ENCODE assay signal across 8 cellular contexts in the genomic region with DNA sequence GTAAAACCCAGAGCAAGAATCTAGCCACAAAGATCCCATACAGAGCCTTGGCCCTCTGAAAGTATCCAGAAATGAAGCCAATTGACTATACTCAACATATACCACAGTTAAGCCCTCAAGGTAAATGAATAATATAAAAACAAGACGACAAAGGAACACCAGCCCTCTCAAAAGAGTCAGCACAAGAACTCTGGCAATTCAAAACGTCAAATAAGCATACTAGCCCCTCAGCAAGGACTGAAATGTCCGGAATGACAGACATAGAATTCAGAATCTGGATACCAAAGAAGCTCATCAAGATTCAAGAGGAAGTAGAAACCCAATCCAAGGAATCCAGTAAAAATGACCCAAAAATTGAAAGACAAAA. TPM values are rescaled to one million over a fixed set of nuclear protein-coding genes. Genes with fewer than 3 reads are reported as not detected.
DNase-seq lines count a peak whose midpoint lies in the region; ATAC-seq and TF ChIP-seq lines count a peak whose summit lies in the region.

No MANE protein-coding gene starts in this region.

- H3K4me3 ChIP-seq in liver (ENCODE audit: low read depth in 1 of 3, low read length in 3 of 3) (no peak overlapping the region), testis (peak overlapping the region in 1 of 2 donors; percentile 64)

- TF ChIP-seq POLR2A in testis (IDR thresholded peaks at IDR 0.05) = no peak

- H3K4me3 Mint-ChIP-seq in activated CD4-positive, alpha-beta T cell treated with anti-CD3 and anti-CD28 coated beads, Interleukin-2, amount 10 ng/mL, durations not matched to agents 24 days and 14 days = peak overlapping the region; percentile 96
- peak overlapping the region; percentile 94 for H3K4me3 Mint-ChIP-seq in activated T-helper 17 cell treated with anti-CD3 and anti-CD28 coated beads, Interleukin-2, amount 50 U/mL, for 72 hours

- 14% methylated on average over 3 of the region's 3 CpGs for WGBS in liver
- 8 to 12% methylated on average over 3 of the region's 3 CpGs for WGBS in testis, 2 donors

- H3K9ac ChIP-seq in liver (ENCODE audit: low read depth in 1 of 2, low read length in 2 of 2) = peak overlapping the region; percentile 23 to 65

- no peak for TF ChIP-seq RAD21 in liver (IDR thresholded peaks at IDR 0.05)

- peak overlapping the region; percentile 99 for H3K27ac Mint-ChIP-seq in activated CD4-positive, alpha-beta T cell treated with anti-CD3 and anti-CD28 coated beads, Interleukin-2, amount 10 ng/mL, durations not matched to agents 24 days and 14 days
- H3K27ac Mint-ChIP-seq in activated T-helper 17 cell treated with anti-CD3 and anti-CD28 coated beads, Interleukin-2, amount 50 U/mL, for 72 hours = peak overlapping the region; percentile 94

- peaks cover 39% of the 10 kb centered on the region for H3K4me1 Mint-ChIP-seq in activated CD4-positive, alpha-beta T cell treated with anti-CD3 and anti-CD28 coated beads, Interleukin-2, amount 10 ng/mL, durations not matched to agents 24 days and 14 days
- peaks cover 19% of the 10 kb centered on the region for H3K4me1 Mint-ChIP-seq in activated T-helper 17 cell treated with anti-CD3 and anti-CD28 coated beads, Interleukin-2, amount 50 U/mL, for 72 hours

- H3K36me3 ChIP-seq in liver (ENCODE audit: control insufficient read depth in 4 of 4, insufficient read depth in 3 of 4, low read depth in 1 of 4, low read length in 3 of 4) (no peaks in the 10 kb centered on the region), testis (ENCODE audit: low read depth, missing control alignments) (no peaks in the 10 kb centered on the region)

- TF ChIP-seq CTCF in liver (IDR thresholded peaks at IDR 0.05; ENCODE audit: low read depth, low read length, missing input control) (no peak), testis (IDR thresholded peaks at IDR 0.05) (no peak)

- H3K27me3 ChIP-seq in liver (ENCODE audit: control insufficient read depth in 4 of 4, insufficient read depth in 4 of 4, low read length in 3 of 4) (no peaks in the 10 kb centered on the region), testis (no peaks in the 10 kb centered on the region)

- no peaks in the 10 kb centered on the region for H3K9me3 ChIP-seq in liver (ENCODE audit: control insufficient read depth in 4 of 4, low read length in 3 of 4)
- H3K9me3 ChIP-seq in testis = no peaks in the 10 kb centered on the region

- no peaks in the 10 kb centered on the region for H3K9me3 Mint-ChIP-seq in activated CD4-positive, alpha-beta T cell treated with anti-CD3 and anti-CD28 coated beads, Interleukin-2, amount 10 ng/mL, durations not matched to agents 24 days and 14 days
- H3K9me3 Mint-ChIP-seq in activated T-helper 17 cell treated with anti-CD3 and anti-CD28 coated beads, Interleukin-2, amount 50 U/mL, for 72 hours = no peaks in the 10 kb centered on the region

- no peak for ATAC-seq in activated T-helper 17 cell treated with anti-CD3 and anti-CD28 coated beads, Interleukin-2, amount 50 U/mL, for 72 hours (replicated peaks)

- no peaks in the 10 kb centered on the region for H3K27me3 Mint-ChIP-seq in activated CD4-positive, alpha-beta T cell treated with anti-CD3 and anti-CD28 coated beads, Interleukin-2, amount 10 ng/mL, durations not matched to agents 24 days and 14 days
- H3K27me3 Mint-ChIP-seq in activated T-helper 17 cell treated with anti-CD3 and anti-CD28 coated beads, Interleukin-2, amount 50 U/mL, for 72 hours = no peaks in the 10 kb centered on the region

- no peak for DNase-seq in activated CD4-positive, alpha-beta T cell treated with anti-CD3 and anti-CD28 coated beads, Interleukin-2, amount 10 ng/mL, durations not matched to agents 24 days and 14 days
- DNase-seq in activated CD4-positive, alpha-beta T cell treated with anti-CD3 and anti-CD28 coated beads, Interleukin-2, amount 50 U/mL, for 1 hour = no peak
- DNase-seq in testis (no peak), NCI-H2029 treated with DMSO at 0.1 percent for 48 hours (lab: John Stamatoyannopoulos, UW) (no peak)
- DNase-seq in stimulated activated naive CD4-positive, alpha-beta T cell treated with Interleukin-2 at 50 U/mL for 16 hours (lab: John Stamatoyannopoulos, UW) = no peak
- no peak for DNase-seq in stimulated activated naive CD4-positive, alpha-beta T cell (lab: John Stamatoyannopoulos, UW)

- intact Hi-C loops in activated CD4-positive, alpha-beta T cell treated with anti-CD3 and anti-CD28 coated beads, Interleukin-2, amount 10 ng/mL, durations not matched to agents 24 days and 14 days (cut with micrococcal nuclease) = loop anchor here (1.0 kb wide), 4 partner anchors 48 to 230 kb away; a partner anchor contains a TSS
- intact Hi-C loops in testis (cut with DNase I; ENCODE audit: low total_unique reads) = no loop called here

- H3K27ac ChIP-seq in liver (ENCODE audit: low read depth in 1 of 2, low read length in 2 of 2) = peak overlapping the region; percentile 93 to 95
- H3K27ac ChIP-seq in testis = peak overlapping the region; percentile 78 to 81

- H3K4me1 ChIP-seq in liver (ENCODE audit: control insufficient read depth in 4 of 4, insufficient read depth in 4 of 4, low read length in 3 of 4) (peaks cover 0 to 18% (median 5%) of the 10 kb centered on the region in 4 donors), testis (peaks cover 3% of the 10 kb centered on the region)

- peaks cover 2% of the 10 kb centered on the region for H3K36me3 Mint-ChIP-seq in activated CD4-positive, alpha-beta T cell treated with anti-CD3 and anti-CD28 coated beads, Interleukin-2, amount 10 ng/mL, durations not matched to agents 24 days and 14 days (ENCODE audit: low read depth)
- H3K36me3 Mint-ChIP-seq in activated T-helper 17 cell treated with anti-CD3 and anti-CD28 coated beads, Interleukin-2, amount 50 U/mL, for 72 hours (ENCODE audit: low read depth) = no peaks in the 10 kb centered on the region

TF ChIP-seq in liver, 16 proteins besides CTCF, POLR2A, EP300 and RAD21:
- TF ChIP-seq NR2F2 (IDR thresholded peaks at IDR 0.05) (no peak), SP1 (IDR thresholded peaks at IDR 0.05) (no peak), EGR1 (IDR thresholded peaks at IDR 0.05; ENCODE audit: low read depth in 2 of 2) (no peak), TAF1 (conservative IDR thresholded peaks at IDR 0.05) (no peak), YY1 (IDR thresholded peaks at IDR 0.05) (no peak), JUND (IDR thresholded peaks at IDR 0.05) (no peak), FOXA1 (IDR thresholded peaks at IDR 0.05) (no peak), FOXA2 (IDR thresholded peaks at IDR 0.05) (no peak)
- TF ChIP-seq, protein P1, sequence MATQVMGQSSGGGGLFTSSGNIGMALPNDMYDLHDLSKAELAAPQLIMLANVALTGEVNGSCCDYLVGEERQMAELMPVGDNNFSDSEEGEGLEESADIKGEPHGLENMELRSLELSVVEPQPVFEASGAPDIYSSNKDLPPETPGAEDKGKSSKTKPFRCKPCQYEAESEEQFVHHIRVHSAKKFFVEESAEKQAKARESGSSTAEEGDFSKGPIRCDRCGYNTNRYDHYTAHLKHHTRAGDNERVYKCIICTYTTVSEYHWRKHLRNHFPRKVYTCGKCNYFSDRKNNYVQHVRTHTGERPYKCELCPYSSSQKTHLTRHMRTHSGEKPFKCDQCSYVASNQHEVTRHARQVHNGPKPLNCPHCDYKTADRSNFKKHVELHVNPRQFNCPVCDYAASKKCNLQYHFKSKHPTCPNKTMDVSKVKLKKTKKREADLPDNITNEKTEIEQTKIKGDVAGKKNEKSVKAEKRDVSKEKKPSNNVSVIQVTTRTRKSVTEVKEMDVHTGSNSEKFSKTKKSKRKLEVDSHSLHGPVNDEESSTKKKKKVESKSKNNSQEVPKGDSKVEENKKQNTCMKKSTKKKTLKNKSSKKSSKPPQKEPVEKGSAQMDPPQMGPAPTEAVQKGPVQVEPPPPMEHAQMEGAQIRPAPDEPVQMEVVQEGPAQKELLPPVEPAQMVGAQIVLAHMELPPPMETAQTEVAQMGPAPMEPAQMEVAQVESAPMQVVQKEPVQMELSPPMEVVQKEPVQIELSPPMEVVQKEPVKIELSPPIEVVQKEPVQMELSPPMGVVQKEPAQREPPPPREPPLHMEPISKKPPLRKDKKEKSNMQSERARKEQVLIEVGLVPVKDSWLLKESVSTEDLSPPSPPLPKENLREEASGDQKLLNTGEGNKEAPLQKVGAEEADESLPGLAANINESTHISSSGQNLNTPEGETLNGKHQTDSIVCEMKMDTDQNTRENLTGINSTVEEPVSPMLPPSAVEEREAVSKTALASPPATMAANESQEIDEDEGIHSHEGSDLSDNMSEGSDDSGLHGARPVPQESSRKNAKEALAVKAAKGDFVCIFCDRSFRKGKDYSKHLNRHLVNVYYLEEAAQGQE (IDR thresholded peaks at IDR 0.05) = no peak
- TF ChIP-seq, protein P2, sequence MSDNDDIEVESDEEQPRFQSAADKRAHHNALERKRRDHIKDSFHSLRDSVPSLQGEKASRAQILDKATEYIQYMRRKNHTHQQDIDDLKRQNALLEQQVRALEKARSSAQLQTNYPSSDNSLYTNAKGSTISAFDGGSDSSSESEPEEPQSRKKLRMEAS (IDR thresholded peaks at IDR 0.05) = no peak
- TF ChIP-seq, protein P3, sequence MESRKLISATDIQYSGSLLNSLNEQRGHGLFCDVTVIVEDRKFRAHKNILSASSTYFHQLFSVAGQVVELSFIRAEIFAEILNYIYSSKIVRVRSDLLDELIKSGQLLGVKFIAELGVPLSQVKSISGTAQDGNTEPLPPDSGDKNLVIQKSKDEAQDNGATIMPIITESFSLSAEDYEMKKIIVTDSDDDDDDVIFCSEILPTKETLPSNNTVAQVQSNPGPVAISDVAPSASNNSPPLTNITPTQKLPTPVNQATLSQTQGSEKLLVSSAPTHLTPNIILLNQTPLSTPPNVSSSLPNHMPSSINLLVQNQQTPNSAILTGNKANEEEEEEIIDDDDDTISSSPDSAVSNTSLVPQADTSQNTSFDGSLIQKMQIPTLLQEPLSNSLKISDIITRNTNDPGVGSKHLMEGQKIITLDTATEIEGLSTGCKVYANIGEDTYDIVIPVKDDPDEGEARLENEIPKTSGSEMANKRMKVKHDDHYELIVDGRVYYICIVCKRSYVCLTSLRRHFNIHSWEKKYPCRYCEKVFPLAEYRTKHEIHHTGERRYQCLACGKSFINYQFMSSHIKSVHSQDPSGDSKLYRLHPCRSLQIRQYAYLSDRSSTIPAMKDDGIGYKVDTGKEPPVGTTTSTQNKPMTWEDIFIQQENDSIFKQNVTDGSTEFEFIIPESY (IDR thresholded peaks at IDR 0.05) = no peak

RNA-seq across cellular contexts. Expression of a gene that starts 49.9 kb away (rescaled TPM):
- 42.6 and 43.4 TPM in 2 replicates for total RNA-seq in activated CD4-positive, alpha-beta T cell treated with anti-CD3 and anti-CD28 coated beads, Interleukin-2, amount 10 ng/mL, durations not matched to agents 24 days and 14 days
- total RNA-seq in activated T-helper 17 cell treated with anti-CD3 and anti-CD28 coated beads, Interleukin-2, amount 50 U/mL, for 72 hours = 10 to 100 TPM; 33.9 to 38.0 TPM
- total RNA-seq in liver (10 to 100 TPM; 13.6 to 22.1 TPM), testis (10 to 100 TPM; 52.9 to 66.0 TPM)
- polyA plus RNA-seq in liver (1 to 10 TPM; 2.9 to 5.8 TPM), testis (ENCODE audit: insufficient read depth, low read depth, low replicate concordance) (50.2 TPM)
